ENCODE assay signal across 16 cellular contexts in genomic region chr19:37333457-37333856, GRCh38. TPM values are rescaled to one million over a fixed set of nuclear protein-coding genes. Genes with fewer than 3 reads are reported as not detected.
A peak's percentile ranks its signal among the peaks of the same experiment; 100 is the strongest.
DNase-seq lines count a peak whose midpoint lies in the region; ATAC-seq and TF ChIP-seq lines count a peak whose summit lies in the region.
"Had no signal": no experiment of that assay in that cellular context is flagged by ENCODE, and none has a peak within 500 bp of the region (broad histone marks: within the 10 kb centered on the region; RNA-seq: fewer than 3 reads in every experiment).

No MANE protein-coding gene starts in this region.

- H3K36me3 ChIP-seq in CD8-positive, alpha-beta memory T cell (ENCODE audit: insufficient read depth, low read length) = peaks cover 11% of the 10 kb centered on the region
- H3K36me3 ChIP-seq in HEK293 (ENCODE audit: control insufficient read depth in 2 of 2, insufficient read depth in 1 of 2, low read length in 2 of 2) = peaks cover 48 to 65% of the 10 kb centered on the region in 2 experiments
- peaks cover 48% of the 10 kb centered on the region for H3K36me3 ChIP-seq in endodermal cell (ENCODE audit: control insufficient read depth, insufficient read depth, low read length)

- no peaks in the 10 kb centered on the region for H3K9me3 ChIP-seq in CD8-positive, alpha-beta memory T cell (ENCODE audit: low read length)
- H3K9me3 ChIP-seq in HEK293 (ENCODE audit: control insufficient read depth, insufficient read depth, low read depth, low read length) (peaks cover 16% of the 10 kb centered on the region), endodermal cell (ENCODE audit: control insufficient read depth, low read length) (peaks cover 13% of the 10 kb centered on the region)
- H3K9me3 ChIP-seq: gastroesophageal sphincter, tibial nerve had no signal

- POLR2A ChIA-PET in CD8-positive, alpha-beta memory T cell (lab: Charles Lee) = interaction anchor here (1.9 kb wide), 1 partner anchor 37 kb away, joined by 15 read pairs; the partner anchor contains the start of gene ZNF527
- POLR2A ChIA-PET in HEK293 (lab: Yijun Ruan, JAX) = interaction anchor here (0.8 to 2.6 kb wide), 3 partner anchors 37 to 1054 kb away, joined by 3 to 49 read pairs (median 6); partner anchors contain the start of genes ZNF527 and ZNF573

- H3K4me1 ChIP-seq in CD8-positive, alpha-beta memory T cell (ENCODE audit: insufficient read depth, low read length) = peaks cover 19% of the 10 kb centered on the region
- peaks cover 15% of the 10 kb centered on the region for H3K4me1 ChIP-seq in HEK293 (ENCODE audit: control insufficient read depth, insufficient read depth, low read length)
- H3K4me1 ChIP-seq in endodermal cell (ENCODE audit: control insufficient read depth, insufficient read depth, low read length) = no peaks in the 10 kb centered on the region

- peak overlapping the region in 3 of 7 donors; percentile 45 to 94 (median 46) for H3K4me3 Mint-ChIP-seq in CD8-positive, alpha-beta memory T cell
- peak overlapping the region; percentile 80 for H3K4me3 Mint-ChIP-seq in endodermal cell
- peak overlapping the region; percentile 94 for H3K4me3 Mint-ChIP-seq in nephron progenitor cell

- CTCF ChIA-PET in CD8-positive, alpha-beta memory T cell (lab: Charles Lee) = no interaction called here
- CTCF ChIA-PET in HEK293 (lab: Yijun Ruan, JAX) = no interaction called here

- H3K36me3 Mint-ChIP-seq in CD8-positive, alpha-beta memory T cell = peaks cover 8 to 40% (median 9%) of the 10 kb centered on the region in 3 donors
- peaks cover 57% of the 10 kb centered on the region for H3K36me3 Mint-ChIP-seq in endodermal cell (ENCODE audit: low read depth)
- peaks cover 88% of the 10 kb centered on the region for H3K36me3 Mint-ChIP-seq in nephron progenitor cell (ENCODE audit: low read depth)

- H3K9me3 Mint-ChIP-seq in CD8-positive, alpha-beta memory T cell = no peaks in the 10 kb centered on the region
- no peaks in the 10 kb centered on the region for H3K9me3 Mint-ChIP-seq in endodermal cell
- peaks cover 50% of the 10 kb centered on the region for H3K9me3 Mint-ChIP-seq in nephron progenitor cell

- 85% methylated on average over 1 of the region's 1 CpG; no CpG with 5 or more reads in 1 of the 2 experiments for WGBS in endodermal cell (ENCODE audit: insufficient coverage in 1 of 2, insufficient read length in 1 of 2), 2 experiments

- H3K27me3 ChIP-seq in CD8-positive, alpha-beta memory T cell (ENCODE audit: insufficient read depth, low read length, poor library complexity, severe bottlenecking) = no peaks in the 10 kb centered on the region
- H3K27me3 ChIP-seq in endodermal cell (ENCODE audit: control insufficient read depth, insufficient read depth, low read length, poor library complexity, severe bottlenecking) = no peaks in the 10 kb centered on the region
- H3K27me3 ChIP-seq: gastroesophageal sphincter, tibial nerve had no signal

- no peak for DNase-seq in CD8-positive, alpha-beta memory T cell
- DNase-seq in endodermal cell (no peak), nephron progenitor cell (no peak)
- DNase-seq in activated CD8-positive, alpha-beta memory T cell treated with anti-CD3 and anti-CD28 coated beads, Interleukin-2, amount 50 U/mL, for 48 hours = no peak
- DNase-seq: activated CD4-positive, alpha-beta T cell treated with anti-CD3 and anti-CD28 coated beads, Interleukin-2, amount 10 ng/mL, durations not matched to agents 24 days and 14 days; activated gamma-delta T cell; DMS153; NCI-H226; OCI-M1 had no signal

- ATAC-seq in GM18511 (IDR thresholded peaks at IDR 0.05; ENCODE audit: unreplicated experiment) (no peak), HG03139 (IDR thresholded peaks at IDR 0.05; ENCODE audit: unreplicated experiment) (no peak), HG02973 (IDR thresholded peaks at IDR 0.05; ENCODE audit: unreplicated experiment) (no peak)

- H3K4me1 Mint-ChIP-seq in CD8-positive, alpha-beta memory T cell = peaks cover 33 to 46% (median 43%) of the 10 kb centered on the region in 3 donors
- peaks cover 33% of the 10 kb centered on the region for H3K4me1 Mint-ChIP-seq in endodermal cell
- peaks cover 14% of the 10 kb centered on the region for H3K4me1 Mint-ChIP-seq in nephron progenitor cell

- H3K27ac ChIP-seq in CD8-positive, alpha-beta memory T cell (ENCODE audit: low read depth, low read length) = no peak overlapping the region
- H3K27ac ChIP-seq in HEK293 (ENCODE audit: extremely low read depth, low read depth, low read length) = no peak overlapping the region
- H3K27ac ChIP-seq in endodermal cell (ENCODE audit: low read depth, low read length) = no peak overlapping the region

- peaks cover 0 to 2% of the 10 kb centered on the region in 2 donors for H3K27me3 Mint-ChIP-seq in CD8-positive, alpha-beta memory T cell
- no peaks in the 10 kb centered on the region for H3K27me3 Mint-ChIP-seq in endodermal cell (ENCODE audit: insufficient read depth)
- H3K27me3 Mint-ChIP-seq in nephron progenitor cell (ENCODE audit: low read depth, poor library complexity) = peaks cover 6% of the 10 kb centered on the region
- H3K27me3 Mint-ChIP-seq: activated CD4-positive, alpha-beta T cell treated with anti-CD3 and anti-CD28 coated beads, Interleukin-2, amount 10 ng/mL, durations not matched to agents 24 days and 14 days had no signal

- H3K9ac ChIP-seq in endodermal cell (ENCODE audit: extremely low read depth, low read length, poor library complexity, severe bottlenecking) = no peak overlapping the region

- no peak overlapping the region for H3K4me3 ChIP-seq in CD8-positive, alpha-beta memory T cell (ENCODE audit: low read length)
- H3K4me3 ChIP-seq in HEK293 (ENCODE audit: low read depth, low read length) (no peak overlapping the region), endodermal cell (ENCODE audit: low read length) (no peak overlapping the region)

- TF ChIP-seq CTCF in HEK293 (tag by site-specific recombination; IDR thresholded peaks at IDR 0.05) (no peak), endodermal cell (conservative IDR thresholded peaks at IDR 0.05) (no peak), nephron progenitor cell (IDR thresholded peaks at IDR 0.05) (no peak)

- H3K27ac Mint-ChIP-seq in CD8-positive, alpha-beta memory T cell = peak overlapping the region in 5 of 8 donors; percentile 9 to 96 (median 43)
- H3K27ac Mint-ChIP-seq in endodermal cell (peak overlapping the region; percentile 46), nephron progenitor cell (no peak overlapping the region)
- H3K27ac Mint-ChIP-seq: activated CD4-positive, alpha-beta T cell treated with anti-CD3 and anti-CD28 coated beads, Interleukin-2, amount 10 ng/mL, durations not matched to agents 24 days and 14 days; T-helper 1 cell treated with Interleukin-12 subunit alpha and Interleukin-12 subunit beta and Interleukin-4 antibody, amounts not matched to agents 30 μg/mL and 1 μg/mL, for 36 hours had no signal

TF ChIP-seq in HEK293, 187 proteins besides CTCF, POLR2A, EP300 and RAD21:
- TF ChIP-seq FEZF1 (tag by site-specific recombination; IDR thresholded peaks at IDR 0.05) = no peak
- TF ChIP-seq SCRT2 (tag by site-specific recombination; IDR thresholded peaks at IDR 0.05) = peak; percentile 91
- no peak for TF ChIP-seq ZNF248 (tag by site-specific recombination; IDR thresholded peaks at IDR 0.05)
- peak; percentile 47 for TF ChIP-seq KLF9 (tag by site-specific recombination; IDR thresholded peaks at IDR 0.05; ENCODE audit: low read depth)
- peak; percentile 42; the same call in 1 of the 2 replicates for TF ChIP-seq KLF17 (tag by site-specific recombination; IDR thresholded peaks at IDR 0.05)
- no peak for TF ChIP-seq ZBTB44 (tag by site-specific recombination; IDR thresholded peaks at IDR 0.05)
- no peak for TF ChIP-seq ZFP37 (tag by site-specific recombination; IDR thresholded peaks at IDR 0.05)

RNA-seq across cellular contexts. Expression of gene ZNF527, which starts 37.4 kb away (rescaled TPM):
- total RNA-seq in CD8-positive, alpha-beta memory T cell = 1 to 10 TPM; 5.2 to 5.6 TPM
- polyA plus RNA-seq in CD8-positive, alpha-beta memory T cell = 8.7 TPM
- 1 to 10 TPM; 4.6 to 5.3 TPM for total RNA-seq in endodermal cell
- 3.9 TPM for polyA plus RNA-seq in endodermal cell (2013, experiment 1 of 2)
- 3.9 TPM for polyA plus RNA-seq in endodermal cell (2013, experiment 2 of 2)
